ENCODE assay signal across 22 cellular contexts in the genomic region with DNA sequence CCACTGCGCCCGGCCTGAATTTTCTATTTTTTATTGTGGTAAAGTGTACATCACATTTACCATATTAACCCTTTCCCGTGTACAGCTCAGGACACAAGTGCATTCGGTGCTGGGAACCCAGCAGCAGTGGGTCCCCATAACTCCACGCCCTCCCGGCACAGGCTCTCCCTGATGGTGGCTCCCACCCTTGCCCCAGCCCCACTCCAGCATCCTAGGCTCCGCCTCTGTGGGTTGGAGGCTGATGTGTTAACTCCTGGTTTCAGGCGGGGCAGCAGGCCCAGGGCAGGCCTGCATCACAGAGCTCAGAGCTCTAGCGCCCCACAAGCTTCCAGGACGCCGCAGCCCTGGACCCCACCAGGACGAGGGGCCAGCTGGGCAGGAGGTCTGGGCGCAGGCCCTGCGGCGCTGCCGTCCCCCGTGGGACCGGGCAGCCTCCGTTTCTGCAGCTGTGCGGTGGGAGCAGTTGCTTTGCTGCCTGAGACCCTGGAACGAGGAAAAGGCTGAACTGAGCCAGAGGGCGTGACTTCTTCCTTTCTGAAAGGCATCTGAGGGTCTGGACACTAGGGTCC. TPM values are rescaled to one million over a fixed set of nuclear protein-coding genes. Genes with fewer than 3 reads are reported as not detected.
DNase-seq lines count a peak whose midpoint lies in the region; ATAC-seq and TF ChIP-seq lines count a peak whose summit lies in the region.
"Had no signal": no experiment of that assay in that cellular context is flagged by ENCODE, and none has a peak within 500 bp of the region (broad histone marks: within the 10 kb centered on the region; RNA-seq: fewer than 3 reads in every experiment).

No MANE protein-coding gene starts in this region.

- no peaks in the 10 kb centered on the region for H3K9me3 Mint-ChIP-seq in activated naive CD8-positive, alpha-beta T cell treated with anti-CD3 and anti-CD28 coated beads for 36 hours
- H3K9me3 Mint-ChIP-seq in activated naive CD8-positive, alpha-beta T cell treated with anti-CD3 and anti-CD28 coated beads, Interleukin-2, amount 50 U/mL, for 24 hours: no peaks in the 10 kb centered on the region
- peaks cover 0 to 3% (median 0%) of the 10 kb centered on the region in 6 donors for H3K9me3 Mint-ChIP-seq in immature natural killer cell
- H3K9me3 Mint-ChIP-seq: H9, IgD-negative memory B cell, neural crest cell had no signal

- H3F3A ChIP-seq in MM.1S (ENCODE audit: insufficient read depth, low read length): no peaks in the 10 kb centered on the region

- intact Hi-C loops in posterior cingulate gyrus (cut with DNase I): no loop called here

- H4K20me1 ChIP-seq in MM.1S (ENCODE audit: insufficient read depth, low read length): no peaks in the 10 kb centered on the region

- no peaks in the 10 kb centered on the region for H3K9me2 ChIP-seq in MM.1S (replicated peaks; ENCODE audit: insufficient read depth, low read length)

- peaks cover 3% of the 10 kb centered on the region for H3K36me3 Mint-ChIP-seq in activated naive CD8-positive, alpha-beta T cell treated with anti-CD3 and anti-CD28 coated beads for 36 hours
- H3K36me3 Mint-ChIP-seq in activated naive CD8-positive, alpha-beta T cell treated with anti-CD3 and anti-CD28 coated beads, Interleukin-2, amount 50 U/mL, for 24 hours (ENCODE audit: low read depth): no peaks in the 10 kb centered on the region
- H3K36me3 Mint-ChIP-seq in immature natural killer cell: no peaks in the 10 kb centered on the region
- H3K36me3 Mint-ChIP-seq: IgD-negative memory B cell had no signal

- H3K4me3 ChIP-seq in coronary artery: peak overlapping the region; percentile 68
- H3K4me3 ChIP-seq in thoracic aorta: peak overlapping the region; percentile 21
- no peak overlapping the region for H3K4me3 ChIP-seq in MM.1S (ENCODE audit: low read length)
- H3K4me3 ChIP-seq: adrenal gland, esophagus squamous epithelium, hepatocyte, tibial artery had no signal

- no peaks in the 10 kb centered on the region for H3K27me3 ChIP-seq in thoracic aorta (replicated peaks; ENCODE audit: insufficient read depth)
- H3K27me3 ChIP-seq in MM.1S (replicated peaks; ENCODE audit: insufficient read depth, low read length): no peaks in the 10 kb centered on the region
- H3K27me3 ChIP-seq: adrenal gland, esophagus squamous epithelium, hepatocyte had no signal

- no peak overlapping the region for H3K4me3 Mint-ChIP-seq in activated naive CD8-positive, alpha-beta T cell treated with anti-CD3 and anti-CD28 coated beads for 36 hours
- no peak overlapping the region for H3K4me3 Mint-ChIP-seq in activated naive CD8-positive, alpha-beta T cell treated with anti-CD3 and anti-CD28 coated beads, Interleukin-2, amount 50 U/mL, for 24 hours
- H3K4me3 Mint-ChIP-seq in immature natural killer cell: peak overlapping the region; percentile 79 to 85 (median 82)
- H3K4me3 Mint-ChIP-seq: H9, neural crest cell had no signal

- H3K4me1 Mint-ChIP-seq in activated naive CD8-positive, alpha-beta T cell treated with anti-CD3 and anti-CD28 coated beads for 36 hours: peaks cover 31% of the 10 kb centered on the region
- H3K4me1 Mint-ChIP-seq in activated naive CD8-positive, alpha-beta T cell treated with anti-CD3 and anti-CD28 coated beads, Interleukin-2, amount 50 U/mL, for 24 hours: peaks cover 38% of the 10 kb centered on the region
- H3K4me1 Mint-ChIP-seq in immature natural killer cell: peaks cover 57 to 74% of the 10 kb centered on the region in 2 donors

- H3K27ac ChIP-seq in coronary artery: peak overlapping the region; percentile 45 to 85
- H3K27ac ChIP-seq in thoracic aorta: peak overlapping the region in 1 of 2 donors; percentile 17
- no peak overlapping the region for H3K27ac ChIP-seq in MM.1S (ENCODE audit: low read length)
- H3K27ac ChIP-seq: hepatocyte, tibial artery, WERI-Rb-1 had no signal

- TF ChIP-seq CTCF in coronary artery (IDR thresholded peaks at IDR 0.05) (no peak), thoracic aorta (IDR thresholded peaks at IDR 0.05) (no peak), MM.1S (IDR thresholded peaks at IDR 0.05; ENCODE audit: low read length) (no peak)

- H3K9me3 ChIP-seq in thoracic aorta (no peaks in the 10 kb centered on the region), MM.1S (replicated peaks; ENCODE audit: insufficient read depth, low read length) (no peaks in the 10 kb centered on the region)
- H3K9me3 ChIP-seq: adrenal gland, esophagus squamous epithelium, tibial artery had no signal

- no peak overlapping the region for H2AFZ ChIP-seq in MM.1S (ENCODE audit: low read length)
- H2AFZ ChIP-seq: hepatocyte had no signal

- DNase-seq in activated naive CD8-positive, alpha-beta T cell treated with anti-CD3 and anti-CD28 coated beads for 36 hours: no peak
- DNase-seq in activated naive CD8-positive, alpha-beta T cell treated with anti-CD3 and anti-CD28 coated beads, Interleukin-2, amount 50 U/mL, for 24 hours: no peak
- no peak for DNase-seq in coronary artery (ENCODE audit: low spot score)
- DNase-seq in immature natural killer cell: peak; percentile 53 to 54 (median 54)
- DNase-seq in thoracic aorta (ENCODE audit: low spot score): no peak
- DNase-seq in posterior cingulate gyrus: no peak
- no peak for DNase-seq in MM.1S
- DNase-seq: activated CD8-positive, alpha-beta memory T cell treated with anti-CD3 and anti-CD28 coated beads for 24 hours; adrenal gland; central memory CD4-positive, alpha-beta T cell; esophagus squamous epithelium; H9; islet precursor cell; mesendoderm; NCI-H187 treated with DMSO at 0.1 percent for 48 hours; NCI-H345; tibial artery; WERI-Rb-1 had no signal

- H3K79me2 ChIP-seq in MM.1S (ENCODE audit: low read length): no peaks in the 10 kb centered on the region; the same call in 1 of the 2 replicates

- H3K9ac ChIP-seq in MM.1S (ENCODE audit: low read length): no peak overlapping the region

- no peaks in the 10 kb centered on the region for H3K4me1 ChIP-seq in thoracic aorta (ENCODE audit: control insufficient read depth in 1 of 2, low read depth in 2 of 2)
- no peaks in the 10 kb centered on the region for H3K4me1 ChIP-seq in MM.1S (ENCODE audit: low read length)
- H3K4me1 ChIP-seq: tibial artery had no signal

- no peaks in the 10 kb centered on the region for H3K27me3 Mint-ChIP-seq in activated naive CD8-positive, alpha-beta T cell treated with anti-CD3 and anti-CD28 coated beads for 36 hours
- no peaks in the 10 kb centered on the region for H3K27me3 Mint-ChIP-seq in activated naive CD8-positive, alpha-beta T cell treated with anti-CD3 and anti-CD28 coated beads, Interleukin-2, amount 50 U/mL, for 24 hours
- peaks cover 15 to 36% (median 23%) of the 10 kb centered on the region in 3 donors for H3K27me3 Mint-ChIP-seq in immature natural killer cell (ENCODE audit: low read depth in 3 of 3)
- H3K27me3 Mint-ChIP-seq: IgD-negative memory B cell had no signal

- H3K27ac Mint-ChIP-seq in activated naive CD8-positive, alpha-beta T cell treated with anti-CD3 and anti-CD28 coated beads for 36 hours: peak overlapping the region; percentile 54
- H3K27ac Mint-ChIP-seq in activated naive CD8-positive, alpha-beta T cell treated with anti-CD3 and anti-CD28 coated beads, Interleukin-2, amount 50 U/mL, for 24 hours: no peak overlapping the region
- H3K27ac Mint-ChIP-seq in immature natural killer cell: peak overlapping the region; percentile 84 to 96 (median 94)
- H3K27ac Mint-ChIP-seq: H9, IgD-negative memory B cell had no signal

- ATAC-seq in activated naive CD8-positive, alpha-beta T cell treated with anti-CD3 and anti-CD28 coated beads, Interleukin-2, amount 50 U/mL, for 24 hours: no peak
- no peak for ATAC-seq in thoracic aorta (ENCODE audit: insufficient number of reproducible peaks, low FRiP score, low read depth)
- ATAC-seq in GM19328 (IDR thresholded peaks at IDR 0.05; ENCODE audit: unreplicated experiment): no peak

- H3K36me3 ChIP-seq in thoracic aorta: no peaks in the 10 kb centered on the region
- H3K36me3 ChIP-seq in MM.1S (replicated peaks; ENCODE audit: insufficient read depth, low read length): no peaks in the 10 kb centered on the region
- H3K36me3 ChIP-seq: adrenal gland, esophagus squamous epithelium, tibial artery, WERI-Rb-1 had no signal

- no peak overlapping the region for H3K4me2 ChIP-seq in MM.1S (ENCODE audit: low read depth, low read length)
- H3K4me2 ChIP-seq: hepatocyte had no signal

RNA-seq across cellular contexts. Expression of gene ZFPM1, which starts 19.6 kb away (rescaled TPM):
- total RNA-seq in activated naive CD8-positive, alpha-beta T cell treated with anti-CD3 and anti-CD28 coated beads for 36 hours: 1 to 10 TPM; 6.7 to 6.9 TPM
- polyA plus RNA-seq in immature natural killer cell: under 1 TPM in 2 of 3 donors, not detected in 1; 0.14 to 0.75 TPM
- 1 to 10 TPM; 1.8 to 2.5 TPM for total RNA-seq in thoracic aorta

Comparison
In these comparisons a context has a peak if more than half of its experiments do, and no peak if none do; other contexts are left out.
1. DNase-seq: peak in immature natural killer cell (3 of 3); none in activated naive CD8-positive, alpha-beta T cell treated with anti-CD3 and anti-CD28 coated beads for 36 hours (single experiment), activated naive CD8-positive, alpha-beta T cell treated with anti-CD3 and anti-CD28 coated beads, Interleukin-2, amount 50 U/mL, for 24 hours (single experiment), coronary artery (single experiment), thoracic aorta (single experiment), posterior cingulate gyrus (0 of 10) and MM.1S (single experiment).
2. H3K4me3 Mint-ChIP-seq: peak in immature natural killer cell (5 of 5); none in activated naive CD8-positive, alpha-beta T cell treated with anti-CD3 and anti-CD28 coated beads for 36 hours (single experiment) and activated naive CD8-positive, alpha-beta T cell treated with anti-CD3 and anti-CD28 coated beads, Interleukin-2, amount 50 U/mL, for 24 hours (single experiment).